8 cellular contexts compared by ENCODE assay signal in the genomic region with DNA sequence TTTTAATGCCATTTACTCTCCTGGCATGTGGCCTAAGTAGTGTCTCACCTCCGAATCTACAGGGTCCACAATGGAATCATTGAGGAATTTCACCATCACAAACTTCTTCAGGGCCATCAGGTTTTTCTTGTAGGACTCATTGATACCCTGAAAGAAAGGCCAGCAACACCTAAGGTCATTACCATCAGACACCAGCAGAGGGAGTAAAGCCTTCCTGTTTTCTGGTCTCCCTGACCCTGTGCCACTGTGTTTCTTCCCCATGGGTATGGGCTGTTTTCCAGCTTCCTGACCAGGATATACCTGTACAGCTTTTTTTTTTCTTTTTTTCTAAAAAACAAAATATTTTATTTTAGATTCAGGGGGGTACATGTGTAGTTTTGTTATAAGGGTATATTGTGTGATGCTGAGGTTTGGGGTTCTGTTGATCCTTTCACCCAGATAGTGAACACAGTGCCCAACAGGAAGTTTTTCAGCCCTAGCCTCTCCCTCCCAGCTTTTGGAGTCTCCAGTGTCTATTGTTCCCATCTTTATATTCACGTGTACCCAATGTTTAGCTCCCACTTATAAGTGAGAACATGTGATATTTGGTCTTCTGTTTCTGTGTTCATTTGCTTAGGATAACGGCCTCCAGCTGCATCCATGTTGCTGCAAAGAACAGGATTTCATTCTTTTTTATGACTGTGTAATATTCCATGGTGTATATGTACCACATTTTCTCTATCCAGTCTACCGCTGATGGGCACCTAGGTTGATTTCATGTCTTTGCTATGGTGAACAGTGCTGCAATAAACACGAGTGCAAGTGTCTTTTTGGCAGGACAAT. TPM values are rescaled to one million over a fixed set of nuclear protein-coding genes. Genes with fewer than 3 reads are reported as not detected.
DNase-seq lines count a peak whose midpoint lies in the region; ATAC-seq and TF ChIP-seq lines count a peak whose summit lies in the region.

No MANE protein-coding gene starts in this region.

- no peak overlapping the region for H3K4me3 Mint-ChIP-seq in MCF 10A (ENCODE audit: unreplicated experiment)

- H3K4me1 Mint-ChIP-seq in MCF 10A (ENCODE audit: insufficient read depth, unreplicated experiment), result peaks cover 13% of the 10 kb centered on the region

- peaks cover 52% of the 10 kb centered on the region for H3K36me3 Mint-ChIP-seq in MCF 10A (ENCODE audit: insufficient read depth, unreplicated experiment)

- intact Hi-C loops in MCF 10A (cut with micrococcal nuclease), result no loop called here

- no TSS peak for BruUV-seq in MCF 10A (replicated peaks; lab: Mats Ljungman, UMichigan)

- peak in 3 of 4 experiments; percentile 3 to 13 (median 9) for DNase-seq in activated CD4-positive, CD25-positive, alpha-beta regulatory T cell (lab: John Stamatoyannopoulos, UW)
- no peak for DNase-seq in activated CD4-positive, CD25-positive, alpha-beta regulatory T cell treated with anti-CD3 and anti-CD28 coated beads, Interleukin-2, amount 50 U/mL, for 72 hours
- DNase-seq in NCI-H1092 (lab: John Stamatoyannopoulos, UW), result peak; percentile 78
- peak; percentile 24 to 60 for DNase-seq in SW 1271 (lab: John Stamatoyannopoulos, UW)
- DNase-seq in MCF 10A (ENCODE audit: unreplicated experiment), result peak; percentile 79
- DNase-seq in kidney tubule cell (ENCODE audit: low spot score), result peak; percentile 70
- DNase-seq in stimulated activated CD8-positive, alpha-beta memory T cell treated with anti-CD3 and anti-CD28 coated beads, Interleukin-7, amount 100 ng/mL, for 4 hours (ENCODE audit: low read depth in 2 of 2), result peak; percentile 6 to 12

- POLR2A ChIA-PET in MCF 10A (lab: Yijun Ruan, JAX), result interaction anchor here (0.6 to 1.4 kb wide), 3 partner anchors 12 to 39 kb away, joined by 3 to 4 read pairs (median 3); no protein-coding TSS in a partner anchor

- no peak for ATAC-seq in GM21423 (IDR thresholded peaks at IDR 0.05; ENCODE audit: unreplicated experiment)

- H3K27me3 Mint-ChIP-seq in MCF 10A (ENCODE audit: insufficient read depth, unreplicated experiment), result no peaks in the 10 kb centered on the region

- no peak overlapping the region for H3K27ac Mint-ChIP-seq in MCF 10A (ENCODE audit: low read depth, unreplicated experiment)

- H3K9me3 Mint-ChIP-seq in MCF 10A (ENCODE audit: unreplicated experiment), result no peaks in the 10 kb centered on the region

- TF ChIP-seq CTCF in MCF 10A (IDR thresholded peaks at IDR 0.05; ENCODE audit: unreplicated experiment), result peak; percentile 65

- CTCF ChIA-PET in MCF 10A (lab: Yijun Ruan, JAX), result interaction anchor here (0.5 to 3.5 kb wide), 21 partner anchors 9 to 905 kb away, joined by 3 to 31 read pairs (median 4); no protein-coding TSS in a partner anchor

RNA-seq across cellular contexts. Expression of a gene that starts 18.3 kb away (rescaled TPM):
- 55.4 and 56.4 TPM in 2 replicates for total RNA-seq in MCF 10A (2022)

RNA-seq across cellular contexts. Expression of a gene that starts 38.2 kb away (rescaled TPM):
- 297 and 339 TPM in 2 replicates for total RNA-seq in MCF 10A (2022)
